35 cellular contexts compared by ENCODE assay signal in the genomic region with DNA sequence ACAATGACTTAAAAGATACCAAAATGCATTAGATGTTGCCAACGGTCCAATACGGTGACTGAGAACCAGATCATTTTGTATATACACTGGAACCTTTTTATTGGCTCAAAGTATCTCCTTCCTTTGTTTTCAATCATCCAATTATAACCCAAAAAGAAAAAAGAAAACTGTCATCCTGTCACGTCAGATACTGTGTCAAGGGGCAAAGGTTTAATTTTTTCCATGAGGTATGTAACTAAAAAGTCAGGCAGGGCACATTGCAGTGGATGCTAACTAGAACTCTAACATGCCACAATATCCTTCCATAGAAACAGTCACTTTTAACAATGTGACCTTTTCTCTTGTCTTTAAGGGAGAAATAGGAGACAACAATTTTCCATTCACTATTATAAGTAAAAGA.
"Had no signal": no experiment of that assay in that cellular context is flagged by ENCODE, and none has a peak within 500 bp of the region (broad histone marks: within the 10 kb centered on the region; RNA-seq: fewer than 3 reads in every experiment).

No MANE protein-coding gene starts in this region.

- H3K27me3 ChIP-seq: ascending aorta, breast epithelium, cardiac muscle cell, dorsolateral prefrontal cortex, gastrocnemius medialis, heart left ventricle had no signal

- H3K4me3 ChIP-seq: ascending aorta, breast epithelium, cardiac muscle cell, coronary artery, dorsolateral prefrontal cortex, esophagus muscularis mucosa, gastrocnemius medialis, heart left ventricle had no signal

- H3K4me1 ChIP-seq: ascending aorta, breast epithelium, esophagus muscularis mucosa, foreskin keratinocyte, gastrocnemius medialis had no signal

- H3K27ac ChIP-seq: ascending aorta, cardiac muscle cell, coronary artery, esophagus muscularis mucosa, foreskin keratinocyte, gastrocnemius medialis, heart left ventricle, WERI-Rb-1 had no signal

- H3K4me1 Mint-ChIP-seq: activated CD4-positive, alpha-beta memory T cell treated with anti-CD3 and anti-CD28 coated beads, Interleukin-2, amount 10 ng/mL, durations not matched to agents 7 days and 5 days; activated CD4-positive, alpha-beta T cell treated with anti-CD3 and anti-CD28 coated beads, Interleukin-2, amount 10 ng/mL, durations not matched to agents 7 days and 5 days; T-helper 17 cell had no signal

- H3K27ac Mint-ChIP-seq: activated CD4-positive, alpha-beta memory T cell treated with anti-CD3 and anti-CD28 coated beads, Interleukin-2, amount 10 ng/mL, durations not matched to agents 7 days and 5 days; activated CD4-positive, alpha-beta T cell treated with anti-CD3 and anti-CD28 coated beads, Interleukin-2, amount 10 ng/mL, durations not matched to agents 7 days and 5 days; activated naive CD8-positive, alpha-beta T cell; activated T-cell treated with anti-CD3 and anti-CD28 coated beads, Interleukin-2, amount 50 U/mL, for 24 hours; activated T-cell treated with anti-CD3 and anti-CD28 coated beads, Interleukin-2, amount 50 U/mL, for 72 hours; brain; dendritic cell treated with granulocyte-macrophage colony-stimulating factor and Interleukin-4, amounts not matched to agents 40 ng/mL and 50 ng/mL, for 4 days; endodermal cell; T-helper 17 cell; T-helper 2 cell treated with Interferon-gamma antibody and Interleukin-4, amounts not matched to agents 5 μg/mL and 100 μg/mL, for 36 hours had no signal

- H3K36me3 Mint-ChIP-seq: activated naive CD8-positive, alpha-beta T cell had no signal

- H3K9me3 Mint-ChIP-seq: activated CD4-positive, alpha-beta memory T cell treated with anti-CD3 and anti-CD28 coated beads, Interleukin-2, amount 10 ng/mL, durations not matched to agents 7 days and 5 days; activated CD4-positive, alpha-beta T cell treated with anti-CD3 and anti-CD28 coated beads, Interleukin-2, amount 10 ng/mL, durations not matched to agents 7 days and 5 days; activated T-cell treated with anti-CD3 and anti-CD28 coated beads, Interleukin-2, amount 50 U/mL, for 24 hours; dendritic cell treated with granulocyte-macrophage colony-stimulating factor and Interleukin-4, amounts not matched to agents 40 ng/mL and 50 ng/mL, for 4 days; T-helper 2 cell treated with Interferon-gamma antibody and Interleukin-4, amounts not matched to agents 5 μg/mL and 100 μg/mL, for 36 hours had no signal

- ATAC-seq: activated T-cell treated with anti-CD3 and anti-CD28 coated beads, Interleukin-2, amount 50 U/mL, for 72 hours; foreskin keratinocyte; gastrocnemius medialis; heart left ventricle; T-helper 17 cell had no signal

- H3K27me3 Mint-ChIP-seq: activated CD4-positive, alpha-beta memory T cell treated with anti-CD3 and anti-CD28 coated beads, Interleukin-2, amount 10 ng/mL, durations not matched to agents 7 days and 5 days; brain had no signal

- H3K9me3 ChIP-seq: ascending aorta, breast epithelium, esophagus muscularis mucosa, gastrocnemius medialis, heart left ventricle had no signal

- H3K36me3 ChIP-seq: ascending aorta, breast epithelium, cardiac muscle cell, esophagus muscularis mucosa, gastrocnemius medialis, heart left ventricle, WERI-Rb-1 had no signal

- DNase-seq: activated CD4-positive, alpha-beta memory T cell treated with anti-CD3 and anti-CD28 coated beads, Interleukin-2, amount 10 ng/mL, durations not matched to agents 7 days and 5 days; activated CD4-positive, alpha-beta T cell treated with anti-CD3 and anti-CD28 coated beads for 4 hours; activated CD4-positive, alpha-beta T cell treated with anti-CD3 and anti-CD28 coated beads, Interleukin-2, amount 10 ng/mL, durations not matched to agents 7 days and 5 days; activated CD4-positive, alpha-beta T cell treated with anti-CD3 and anti-CD28 coated beads, Interleukin-2, amount 50 U/mL, for 4 hours; activated CD4-positive, CD25-positive, alpha-beta regulatory T cell; activated CD4-positive, CD25-positive, alpha-beta regulatory T cell treated with anti-CD3 and anti-CD28 coated beads, Interleukin-2, amount 50 U/mL, for 72 hours; activated CD8-positive, alpha-beta memory T cell treated with anti-CD3 and anti-CD28 coated beads, Interleukin-2, amount 50 U/mL, for 48 hours; activated gamma-delta T cell treated with Interleukin-2 at 50 U/mL for 16 hours; activated naive CD4-positive, alpha-beta T cell treated with anti-CD3 and anti-CD28 coated beads, Interleukin-2, amount 50 U/mL, for 16 hours; activated naive CD4-positive, alpha-beta T cell treated with Interleukin-2 at 50 U/mL for 16 hours; activated T-cell treated with anti-CD3 and anti-CD28 coated beads for 4 hours; activated T-cell treated with anti-CD3 and anti-CD28 coated beads, Interleukin-2, amount 50 U/mL, for 24 hours; activated T-cell treated with anti-CD3 and anti-CD28 coated beads, Interleukin-2, amount 50 U/mL, for 72 hours; central memory CD4-positive, alpha-beta T cell; dorsolateral prefrontal cortex; effector memory CD4-positive, alpha-beta T cell; endodermal cell; erythroblast; foreskin keratinocyte; gastrocnemius medialis; glutamatergic neuron; heart left ventricle; T-helper 1 cell; T-helper 17 cell; T1000; WERI-Rb-1 had no signal

- H3K4me3 Mint-ChIP-seq: activated CD4-positive, alpha-beta memory T cell treated with anti-CD3 and anti-CD28 coated beads, Interleukin-2, amount 10 ng/mL, durations not matched to agents 7 days and 5 days; activated CD4-positive, alpha-beta T cell treated with anti-CD3 and anti-CD28 coated beads, Interleukin-2, amount 10 ng/mL, durations not matched to agents 7 days and 5 days; activated naive CD8-positive, alpha-beta T cell; activated T-cell treated with anti-CD3 and anti-CD28 coated beads, Interleukin-2, amount 50 U/mL, for 24 hours; activated T-cell treated with anti-CD3 and anti-CD28 coated beads, Interleukin-2, amount 50 U/mL, for 72 hours; brain; dendritic cell treated with granulocyte-macrophage colony-stimulating factor and Interleukin-4, amounts not matched to agents 40 ng/mL and 50 ng/mL, for 4 days; endodermal cell; T-helper 17 cell; T-helper 2 cell treated with Interferon-gamma antibody and Interleukin-4, amounts not matched to agents 5 μg/mL and 100 μg/mL, for 36 hours had no signal
